ENCODE assay signal across 18 cellular contexts in the genomic region with DNA sequence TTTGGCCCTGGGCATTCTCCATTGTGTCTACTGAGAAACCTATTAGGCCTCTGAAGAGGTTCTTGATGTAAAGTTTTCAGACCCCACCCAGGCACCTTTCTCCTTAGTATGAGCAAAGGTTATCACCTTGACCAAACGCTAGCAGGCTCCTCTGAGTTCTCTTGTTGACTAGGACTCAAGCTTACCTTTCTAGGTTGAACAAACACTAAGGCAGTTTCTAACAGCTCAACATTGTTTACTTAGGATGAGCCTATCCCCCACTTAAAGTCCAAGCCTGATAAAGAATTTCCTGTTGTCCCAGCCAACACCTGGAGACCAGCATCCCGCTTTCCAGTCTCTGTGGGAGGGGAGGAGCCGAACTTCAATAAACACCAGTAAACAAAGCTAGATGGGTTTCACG. TPM values are rescaled to one million over a fixed set of nuclear protein-coding genes. Genes with fewer than 3 reads are reported as not detected.
DNase-seq lines count a peak whose midpoint lies in the region; FAIRE-seq and TF ChIP-seq lines count a peak whose summit lies in the region.
"Had no signal": no experiment of that assay in that cellular context is flagged by ENCODE, and none has a peak within 500 bp of the region (broad histone marks: within the 10 kb centered on the region; RNA-seq: fewer than 3 reads in every experiment).

No MANE protein-coding gene starts in this region.

- POLR2A ChIA-PET in H1 (lab: Charles Lee; ENCODE audit: partially characterized antibody): no interaction called here

- H3K36me3 ChIP-seq in H1 (ENCODE audit: control insufficient read depth in 2 of 4, insufficient read depth in 4 of 4, low read length in 3 of 4): no peaks in the 10 kb centered on the region
- no peaks in the 10 kb centered on the region for H3K36me3 ChIP-seq in suprapubic skin
- H3K36me3 ChIP-seq in uterus: no peaks in the 10 kb centered on the region
- H3K36me3 ChIP-seq: heart left ventricle, neural progenitor cell had no signal

- H2AK5ac ChIP-seq in H1 (ENCODE audit: low read depth, low read length): no peak overlapping the region

- H4K8ac ChIP-seq in H1 (ENCODE audit: extremely low read depth, insufficient read depth, low read length): no peak overlapping the region

- H3K23me2 ChIP-seq in H1 (ENCODE audit: low read depth, low read length): no peaks in the 10 kb centered on the region; the same call in 1 of the 2 replicates

- H2BK15ac ChIP-seq in H1 (ENCODE audit: low read length): no peak overlapping the region

- no peaks in the 10 kb centered on the region for H3K79me1 ChIP-seq in H1 (ENCODE audit: low read depth, low read length)

- H2BK20ac ChIP-seq in H1 (ENCODE audit: low read length): no peak overlapping the region

- H3K18ac ChIP-seq in H1 (ENCODE audit: extremely low read depth, low read length): no peak overlapping the region

- H3K4me1 ChIP-seq in H1 (replicated peaks in 1 of 4; ENCODE audit: control insufficient read depth in 3 of 4, insufficient read depth in 4 of 4, low read length in 3 of 4): peaks cover 4 to 10% (median 7%) of the 10 kb centered on the region in 4 experiments
- no peaks in the 10 kb centered on the region for H3K4me1 ChIP-seq in suprapubic skin
- H3K4me1 ChIP-seq in uterus: peaks cover 0 to 5% of the 10 kb centered on the region in 2 donors

- CTCF ChIA-PET in H1 (lab: Charles Lee; ENCODE audit: partially characterized antibody): interaction anchor here (0.7 to 1.1 kb wide), 2 partner anchors 25 to 90 kb away, joined by 3 read pairs; no protein-coding TSS in a partner anchor

- TF ChIP-seq CTCF in C4-2B (conservative IDR thresholded peaks at IDR 0.05): 0 out of 2 replicates have a peak, but pooled peaks have one; percentile 3
- TF ChIP-seq CTCF in H1 (IDR thresholded peaks at IDR 0.05; ENCODE audit: control extremely low read depth in 1 of 3, insufficient read depth in 1 of 3, low read depth in 1 of 3, low read length in 3 of 3): no peak
- TF ChIP-seq CTCF in suprapubic skin (IDR thresholded peaks at IDR 0.05): no peak
- no peak for TF ChIP-seq CTCF in uterus (IDR thresholded peaks at IDR 0.05)

- H2BK12ac ChIP-seq in H1 (ENCODE audit: low read depth, low read length): peak overlapping the region; percentile 22; the same call in 1 of the 2 replicates

- no peak overlapping the region for H3K4me3 ChIP-seq in H1 (ENCODE audit: extremely low read depth in 1 of 4, insufficient read depth in 2 of 4, low read depth in 3 of 4, low read length in 4 of 4)
- no peak overlapping the region for H3K4me3 ChIP-seq in suprapubic skin
- H3K4me3 ChIP-seq in uterus: no peak overlapping the region
- H3K4me3 ChIP-seq: heart left ventricle, neural progenitor cell had no signal

- no peak for TF ChIP-seq RAD21 in H1 (IDR thresholded peaks at IDR 0.05 in 1 of 2, conservative IDR thresholded peaks at IDR 0.05 in 1 of 2; ENCODE audit: low read depth in 2 of 2, low read length in 2 of 2)

- H3K9me3 ChIP-seq in H1 (ENCODE audit: insufficient read depth in 2 of 2, low read depth in 1 of 2, low read length in 1 of 2): no peaks in the 10 kb centered on the region
- H3K9me3 ChIP-seq in suprapubic skin: no peaks in the 10 kb centered on the region
- H3K9me3 ChIP-seq in uterus: no peaks in the 10 kb centered on the region
- H3K9me3 ChIP-seq: heart left ventricle had no signal

- H3K79me2 ChIP-seq in H1 (ENCODE audit: control insufficient read depth in 1 of 2, insufficient read depth in 2 of 2, low read length in 2 of 2): no peaks in the 10 kb centered on the region

- H2AFZ ChIP-seq in H1 (ENCODE audit: low read length): no peak overlapping the region
- H2AFZ ChIP-seq: neural progenitor cell had no signal

- H3K27me3 ChIP-seq in H1 (replicated peaks in 1 of 4; ENCODE audit: control insufficient read depth in 3 of 4, extremely low read depth in 1 of 4, insufficient read depth in 3 of 4, low read length in 3 of 4): no peaks in the 10 kb centered on the region
- no peaks in the 10 kb centered on the region for H3K27me3 ChIP-seq in suprapubic skin
- H3K27me3 ChIP-seq in uterus: no peaks in the 10 kb centered on the region
- H3K27me3 ChIP-seq: heart left ventricle, neural progenitor cell had no signal

- no peak overlapping the region for H3K14ac ChIP-seq in H1 (ENCODE audit: insufficient read length)

- TF ChIP-seq POLR2A in H1 (IDR thresholded peaks at IDR 0.05; ENCODE audit: control extremely low read depth in 1 of 2, low read depth in 2 of 2, low read length in 2 of 2): no peak
- no peak for TF ChIP-seq POLR2A in suprapubic skin (IDR thresholded peaks at IDR 0.05)
- no peak for TF ChIP-seq POLR2A in uterus (IDR thresholded peaks at IDR 0.05)

- H3K9ac ChIP-seq in H1 (replicated peaks in 1 of 4; ENCODE audit: extremely low read depth in 1 of 4, low read depth in 3 of 4, low read length in 3 of 4): no peak overlapping the region
- H3K9ac ChIP-seq: neural progenitor cell had no signal

- H2BK5ac ChIP-seq in H1 (ENCODE audit: low read depth, low read length): no peak overlapping the region

- no peaks in the 10 kb centered on the region for H4K20me1 ChIP-seq in H1 (replicated peaks in 1 of 2; ENCODE audit: control insufficient read depth in 1 of 2, insufficient read depth in 2 of 2, low read length in 2 of 2)

- H4K5ac ChIP-seq in H1 (ENCODE audit: insufficient read length, low read depth, low read length): no peak overlapping the region

- H3K23ac ChIP-seq in H1 (ENCODE audit: insufficient read length): no peak overlapping the region

- no peak overlapping the region for H2BK120ac ChIP-seq in H1 (replicated peaks; ENCODE audit: low read depth, low read length)

- no peak overlapping the region for H3K56ac ChIP-seq in H1 (replicated peaks; ENCODE audit: insufficient read length, low read depth, low read length)

- H3K4ac ChIP-seq in H1 (replicated peaks; ENCODE audit: insufficient read length, low read depth, low read length): no peak overlapping the region

- H3K27ac ChIP-seq in C4-2B (no peak overlapping the region), H1 (ENCODE audit: low read depth, low read length) (no peak overlapping the region), suprapubic skin (no peak overlapping the region), substantia nigra (ENCODE audit: low read depth, low read length, poor library complexity, severe bottlenecking) (no peak overlapping the region), uterus (no peak overlapping the region)
- H3K27ac ChIP-seq: heart left ventricle, neural progenitor cell had no signal

- intact Hi-C loops in uterus (cut with DNase I; ENCODE audit: low total_unique reads): no loop called here

- no peak overlapping the region for H4K91ac ChIP-seq in H1 (replicated peaks; ENCODE audit: insufficient read length, low read length)

- no peak for FAIRE-seq in H1 (lab: Jason Lieb, UNC)
- FAIRE-seq: G401.6, RCC 7860, urothelium cell line had no signal

- H3K4me2 ChIP-seq in H1 (ENCODE audit: insufficient read depth in 1 of 2, low read depth in 2 of 2, low read length in 2 of 2): no peak overlapping the region
- H3K4me2 ChIP-seq: neural progenitor cell had no signal

- TF ChIP-seq EP300 in H1 (IDR thresholded peaks at IDR 0.05; ENCODE audit: borderline replicate concordance in 1 of 2, low read depth in 2 of 2, low read length in 2 of 2): no peak
- TF ChIP-seq EP300 in suprapubic skin (IDR thresholded peaks at IDR 0.05): no peak

- peak; percentile 74 for DNase-seq in HT-29 (ENCODE audit: low spot score)
- DNase-seq in NCI-H510A (lab: John Stamatoyannopoulos, UW): peak; percentile 88
- no peak for DNase-seq in H1 (ENCODE audit: low read depth in 1 of 2, low spot score in 2 of 2)
- DNase-seq in suprapubic skin (ENCODE audit: low spot score in 2 of 2): no peak
- DNase-seq in substantia nigra (lab: John Stamatoyannopoulos, UW): no peak
- DNase-seq in uterus: no peak
- DNase-seq in Ammon's horn (ENCODE audit: low spot score): no peak
- DNase-seq: activated CD4-positive, alpha-beta memory T cell treated with anti-CD3 and anti-CD28 coated beads for 36 hours; activated T-cell treated with anti-CD3 and anti-CD28 coated beads, Interleukin-2, amount 50 U/mL, for 4 hours; heart left ventricle; islet precursor cell; NCI-H446 treated with DMSO at 0.1 percent for 48 hours; stimulated activated naive CD8-positive, alpha-beta T cell treated with anti-CD3 and anti-CD28 coated beads, Interleukin-15, Interleukin-2, amounts not matched to agents 100 U/mL and 50 U/mL, for 24 hours had no signal

- WGBS in H1 (ENCODE audit: extremely low coverage in 1 of 2, insufficient coverage in 1 of 2, insufficient read length in 1 of 2, insufficient replicate concordance in 2 of 2, low coverage in 1 of 2, low lambda C conversion rate in 2 of 2, missing lambda C conversion rate in 1 of 2), 2 experiments: 94% methylated on average over 4 of the region's 4 CpGs; no CpG with 5 or more reads in 1 of the 2 experiments
- 88% methylated on average over 4 of the region's 4 CpGs for whole genome bisulfite sequencing in suprapubic skin

TF ChIP-seq in H1, 55 proteins besides CTCF, POLR2A, EP300 and RAD21 (continues in another document):
- TF ChIP-seq POU5F1 (IDR thresholded peaks at IDR 0.05; ENCODE audit: low read depth, low read length) (no peak), PHF8 (conservative IDR thresholded peaks at IDR 0.05; ENCODE audit: low read depth, low read length) (no peak), SIX5 (IDR thresholded peaks at IDR 0.05; ENCODE audit: low read depth, low read length) (no peak), BACH1 (IDR thresholded peaks at IDR 0.05; ENCODE audit: low read length) (no peak), ASH2L (IDR thresholded peaks at IDR 0.05; ENCODE audit: low read length) (no peak), HDAC2 (IDR thresholded peaks at IDR 0.05; ENCODE audit: borderline replicate concordance in 1 of 2, low read depth in 2 of 2, low read length in 2 of 2) (no peak), HDAC6 (IDR thresholded peaks at IDR 0.05; ENCODE audit: low read depth, low read length) (no peak), RFX5 (IDR thresholded peaks at IDR 0.05; ENCODE audit: borderline replicate concordance, low read depth, low read length) (no peak), CREB1 (IDR thresholded peaks at IDR 0.05) (no peak)

RNA-seq across cellular contexts. Expression of a gene that starts 26.3 kb away (rescaled TPM):
- total RNA-seq in HT-29 (2014; rRNA removed; shearing (Covaris generic)): 24.4 and 25.4 TPM in 2 replicates
- total RNA-seq in H1 (2021; fragmentation: NEBNext Ultra II Directional; extraction: Animal tissue kit (Norgen Biotek cat#: 25700)): 3.6 TPM in 2 replicates
- polyA plus RNA-seq in H1 (2011; rRNA removed): 0.96 and 1.2 TPM in 2 replicates
- polyA plus RNA-seq in H1 (2011; cell fraction: cytosol; rRNA removed): 0.93 TPM
- polyA plus RNA-seq in H1 (2011; cell fraction: nucleus; rRNA removed): 2.5 TPM
- 1.1 to 2.0 TPM (median 1.4 TPM) in 4 replicates for polyA plus RNA-seq in H1 (2012, experiment 1 of 2)
- 0.30 TPM for polyA plus RNA-seq in H1 (2012, experiment 2 of 2)
- 1.3 TPM for polyA plus RNA-seq in H1 (2013, experiment 1 of 2)
- polyA plus RNA-seq in H1 (2013, experiment 2 of 2): 1.1 TPM
- polyA minus RNA-seq in H1 (2011; rRNA and poly(A)+ RNA removed): 9.1 and 11.9 TPM in 2 replicates
- polyA minus RNA-seq in H1 (2011; cell fraction: cytosol; rRNA and poly(A)+ RNA removed): 4.2 TPM
- 28.3 TPM for polyA minus RNA-seq in H1 (2011; cell fraction: nucleus; rRNA and poly(A)+ RNA removed)
- total RNA-seq in suprapubic skin (10 to 100 TPM; 30.7 to 65.5 (median 57.5) TPM), uterus (10 to 100 TPM in 3 of 4 donors, 1 to 10 TPM in 1; 9.1 to 74.8 (median 27.6) TPM)
- total RNA-seq: activated CD4-positive, alpha-beta memory T cell treated with anti-CD3 and anti-CD28 coated beads for 36 hours had no signal

Comparison
In these comparisons a context has a peak if more than half of its experiments do, and no peak if none do; other contexts are left out.
1. DNase-seq: peak in HT-29 (single experiment) and NCI-H510A (single experiment); none in H1 (0 of 2), suprapubic skin (0 of 2), substantia nigra (0 of 49), uterus (0 of 2) and Ammon's horn (single experiment).